6 cellular contexts compared by ENCODE assay signal in the genomic region with DNA sequence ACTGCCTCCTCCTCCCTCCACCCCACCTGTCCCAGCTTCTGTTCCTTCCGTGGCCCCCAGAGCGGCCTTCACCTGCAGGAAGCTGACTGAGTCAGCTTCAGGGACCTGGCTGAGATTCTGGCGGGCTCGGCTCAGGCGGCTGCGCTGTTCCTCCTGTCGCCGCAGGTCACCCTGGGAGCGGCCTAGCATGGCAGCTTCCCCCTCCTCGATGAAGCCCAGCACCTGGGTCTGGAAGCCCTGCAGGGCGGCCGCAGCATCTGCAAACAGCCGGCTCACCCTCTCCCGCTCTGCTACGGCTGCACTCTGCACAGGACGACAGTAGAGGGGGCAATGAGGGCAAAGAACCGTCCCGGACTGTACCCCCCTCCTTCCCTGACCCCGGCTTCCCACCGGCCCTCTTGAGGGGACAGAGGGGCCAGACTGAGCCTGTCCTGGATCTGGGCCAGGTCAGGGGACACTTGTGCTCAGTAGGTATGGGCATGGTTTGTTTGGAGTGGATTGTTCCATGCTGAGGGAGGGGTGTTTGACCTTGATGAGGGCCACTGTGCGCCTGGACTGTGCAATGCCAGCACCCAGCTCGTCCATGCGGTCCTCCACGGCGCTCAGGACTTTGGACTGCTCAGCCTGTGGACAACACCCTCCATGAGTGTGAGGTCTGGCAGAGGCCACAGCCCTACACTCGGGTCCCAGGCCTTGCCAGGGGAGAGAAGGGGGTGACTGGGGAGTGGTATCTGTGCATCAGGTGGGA. TPM values are rescaled to one million over a fixed set of nuclear protein-coding genes. Genes with fewer than 3 reads are reported as not detected.
A peak's percentile ranks its signal among the peaks of the same experiment; 100 is the strongest.
DNase-seq lines count a peak whose midpoint lies in the region; TF ChIP-seq lines count a peak whose summit lies in the region.

No MANE protein-coding gene starts in this region.

- H3K9me3 ChIP-seq in left ventricle myocardium inferior (replicated peaks), result no peaks in the 10 kb centered on the region

- peak overlapping the region; percentile 86 for H3K4me3 ChIP-seq in left ventricle myocardium inferior

- intact Hi-C loops in left ventricle myocardium inferior (cut with micrococcal nuclease), result no loop called here

- TF ChIP-seq CTCF in left ventricle myocardium inferior (IDR thresholded peaks at IDR 0.05; ENCODE audit: borderline replicate concordance), result peak; percentile 10

- DNase-seq in HuH-7 (ENCODE audit: low spot score), result peak; percentile 84
- peak; percentile 33 to 60 for DNase-seq in activated CD8-positive, alpha-beta memory T cell treated with anti-CD3 and anti-CD28 coated beads for 4 hours (ENCODE audit: low read depth in 2 of 2)
- peak; percentile 51 for DNase-seq in left ventricle myocardium inferior
- peak; percentile 79 for DNase-seq in stimulated activated CD8-positive, alpha-beta memory T cell treated with anti-CD3 and anti-CD28 coated beads, Interleukin-4, amount 100 ng/mL, for 48 hours
- DNase-seq in OCI-M2 (lab: John Stamatoyannopoulos, UW; ENCODE audit: unreplicated experiment), result no peak
- DNase-seq in AG08395 (ENCODE audit: low spot score), result no peak

- H3K27ac ChIP-seq in left ventricle myocardium inferior (replicated peaks), result peak overlapping the region; percentile 96

- peaks cover 78% of the 10 kb centered on the region for H3K4me1 ChIP-seq in left ventricle myocardium inferior

- peaks cover 28% of the 10 kb centered on the region for H3K36me3 ChIP-seq in left ventricle myocardium inferior

- H3K27me3 ChIP-seq in left ventricle myocardium inferior (ENCODE audit: low read depth), result no peaks in the 10 kb centered on the region

RNA-seq across cellular contexts. Expression of a gene that starts 2.0 kb away (rescaled TPM):
- 27.5 TPM for total RNA-seq in left ventricle myocardium inferior

RNA-seq across cellular contexts. Expression of a gene that starts 20.4 kb away (rescaled TPM):
- 10.2 TPM for total RNA-seq in left ventricle myocardium inferior

RNA-seq across cellular contexts. Expression of a gene that starts 21.2 kb away (rescaled TPM):
- total RNA-seq in left ventricle myocardium inferior, result 144 TPM

RNA-seq across cellular contexts. Expression of a gene that starts 28.3 kb away (rescaled TPM):
- total RNA-seq in left ventricle myocardium inferior, result 104 TPM

RNA-seq across cellular contexts. Expression of a gene that starts 32.2 kb away (rescaled TPM):
- 13.3 TPM for total RNA-seq in left ventricle myocardium inferior

Comparison
In these comparisons a context has a peak if more than half of its experiments do, and no peak if none do; other contexts are left out.
1. DNase-seq: peak in HuH-7 (single experiment), activated CD8-positive, alpha-beta memory T cell treated with anti-CD3 and anti-CD28 coated beads for 4 hours (2 of 2), left ventricle myocardium inferior (single experiment) and stimulated activated CD8-positive, alpha-beta memory T cell treated with anti-CD3 and anti-CD28 coated beads, Interleukin-4, amount 100 ng/mL, for 48 hours (single experiment); none in OCI-M2 (single experiment) and AG08395 (single experiment).